26 cellular contexts compared by ENCODE assay signal in genomic region chr3:84962460-84962859, GRCh38. TPM values are rescaled to one million over a fixed set of nuclear protein-coding genes. Genes with fewer than 3 reads are reported as not detected.
A peak's percentile ranks its signal among the peaks of the same experiment; 100 is the strongest.
DNase-seq lines count a peak whose midpoint lies in the region; ATAC-seq, FAIRE-seq and TF ChIP-seq lines count a peak whose summit lies in the region.
"Had no signal": no experiment of that assay in that cellular context is flagged by ENCODE, and none has a peak within 500 bp of the region (broad histone marks: within the 10 kb centered on the region; RNA-seq: fewer than 3 reads in every experiment).

No MANE protein-coding gene starts in this region.

- TF ChIP-seq EP300 in A549 (IDR thresholded peaks at IDR 0.05) (no peak), neural cell (conservative IDR thresholded peaks at IDR 0.05; ENCODE audit: poor library complexity, severe bottlenecking) (no peak)

- TF ChIP-seq CTCF in A549 (IDR thresholded peaks at IDR 0.05) (no peak), endodermal cell (conservative IDR thresholded peaks at IDR 0.05) (no peak), neural cell (IDR thresholded peaks at IDR 0.05; ENCODE audit: poor library complexity, severe bottlenecking) (no peak)

- no peak for TF ChIP-seq POLR2A in A549 (IDR thresholded peaks at IDR 0.05; ENCODE audit: low read length)

- H3K9me3 ChIP-seq in A549 (no peaks in the 10 kb centered on the region), HUES48 (ENCODE audit: control insufficient read depth, insufficient read depth, low read length) (no peaks in the 10 kb centered on the region), endodermal cell (ENCODE audit: control insufficient read depth, low read length) (no peaks in the 10 kb centered on the region), neural cell (ENCODE audit: low read length) (no peaks in the 10 kb centered on the region)

- peaks cover 6% of the 10 kb centered on the region; the same call in 1 of the 3 replicates for H3K4me1 ChIP-seq in A549
- peaks cover 69% of the 10 kb centered on the region for H3K4me1 ChIP-seq in HUES48 (ENCODE audit: control insufficient read depth, insufficient read depth, low read length)
- H3K4me1 ChIP-seq in endodermal cell (ENCODE audit: control insufficient read depth, insufficient read depth, low read length): peaks cover 5% of the 10 kb centered on the region

- no peaks in the 10 kb centered on the region for H4K20me1 ChIP-seq in neural cell (ENCODE audit: insufficient read depth)

- no peaks in the 10 kb centered on the region for H3K9me3 Mint-ChIP-seq in endodermal cell
- H3K9me3 Mint-ChIP-seq: HFFc6 had no signal

- no peak for FAIRE-seq in A549 (lab: Jason Lieb, UNC)
- FAIRE-seq: D721Med had no signal

- POLR2A ChIA-PET in A549 (lab: Yijun Ruan, JAX): no interaction called here

- H3K27ac Mint-ChIP-seq in endodermal cell: no peak overlapping the region
- H3K27ac Mint-ChIP-seq: CD14-positive monocyte, HFFc6 had no signal

- no peak overlapping the region for H2AFZ ChIP-seq in neural cell (ENCODE audit: low read depth, low read length)

- no peaks in the 10 kb centered on the region for H3K79me2 ChIP-seq in neural cell (replicated peaks; ENCODE audit: insufficient read depth, low read length)

- no peak overlapping the region for H3K27ac ChIP-seq in A549
- H3K27ac ChIP-seq in HUES48 (ENCODE audit: low read depth, low read length): no peak overlapping the region
- H3K27ac ChIP-seq in endodermal cell (ENCODE audit: low read depth, low read length): no peak overlapping the region
- no peak overlapping the region for H3K27ac ChIP-seq in neural cell (ENCODE audit: low read length)
- H3K27ac ChIP-seq: HL-60 had no signal

- H3K4me1 Mint-ChIP-seq in endodermal cell: peaks cover 55% of the 10 kb centered on the region

- peaks cover 17% of the 10 kb centered on the region for H3K27me3 Mint-ChIP-seq in endodermal cell (ENCODE audit: insufficient read depth)

- no peak for TF ChIP-seq RAD21 in A549 (conservative IDR thresholded peaks at IDR 0.05 in 1 of 2, IDR thresholded peaks at IDR 0.05 in 1 of 2)
- no peak for TF ChIP-seq RAD21 in neural cell (conservative IDR thresholded peaks at IDR 0.05)

- 85% methylated on average over 5 of the region's 5 CpGs for WGBS in A549 (ENCODE audit: missing lambda C conversion rate)
- WGBS in endodermal cell (ENCODE audit: insufficient coverage in 1 of 2, insufficient read length in 1 of 2), 2 experiments: 93 to 95% methylated on average over 4 to 5 of the region's 5 CpGs

- H3K36me3 ChIP-seq in HUES48 (ENCODE audit: control insufficient read depth, insufficient read depth, low read length) (no peaks in the 10 kb centered on the region), endodermal cell (ENCODE audit: control insufficient read depth, insufficient read depth, low read length) (no peaks in the 10 kb centered on the region), neural cell (ENCODE audit: insufficient read depth, low read length) (no peaks in the 10 kb centered on the region)

- no peak overlapping the region for H3K4me3 ChIP-seq in A549
- H3K4me3 ChIP-seq in HUES48 (ENCODE audit: low read depth, low read length): peak overlapping the region; percentile 88; the same call in 1 of the 2 replicates
- H3K4me3 ChIP-seq in endodermal cell (ENCODE audit: low read length): no peak overlapping the region
- H3K4me3 ChIP-seq in neural cell (ENCODE audit: low read length): peak overlapping the region; percentile 84

- H3K27me3 ChIP-seq in HUES48 (ENCODE audit: control insufficient read depth, insufficient read depth, low read length) (peaks cover 4% of the 10 kb centered on the region; the same call in 1 of the 2 replicates), endodermal cell (ENCODE audit: control insufficient read depth, insufficient read depth, low read length, poor library complexity, severe bottlenecking) (no peaks in the 10 kb centered on the region), neural cell (ENCODE audit: insufficient read depth, low read depth, low read length) (peaks cover 16% of the 10 kb centered on the region)

- H3K4me2 ChIP-seq in A549 (no peak overlapping the region), neural cell (ENCODE audit: low read length) (no peak overlapping the region)

- no peaks in the 10 kb centered on the region for H3K36me3 Mint-ChIP-seq in endodermal cell (ENCODE audit: low read depth)

- H3K9me2 ChIP-seq in neural cell (ENCODE audit: insufficient read depth, low read length): no peaks in the 10 kb centered on the region

- H3F3A ChIP-seq in neural cell (ENCODE audit: insufficient read depth, low read length, poor library complexity, severe bottlenecking): no peaks in the 10 kb centered on the region

- DNase-seq in A549 (ENCODE audit: low read depth in 1 of 2, low spot score in 1 of 2) (no peak), endodermal cell (no peak), epidermal melanocyte (ENCODE audit: insufficient read length, low spot score) (no peak)
- DNase-seq: 8988T, AML-193, DMS53, GF-D8, H7, HFFc6, KG1, NCI-H1105, NCI-H146, NCI-H2081, NCI-H2171, NCI-H82 had no signal

- ATAC-seq in A549 (no peak), HG02938 (IDR thresholded peaks at IDR 0.05; ENCODE audit: unreplicated experiment) (no peak), HG03457 (IDR thresholded peaks at IDR 0.05; ENCODE audit: unreplicated experiment) (no peak), GM19467 (IDR thresholded peaks at IDR 0.05; ENCODE audit: unreplicated experiment) (no peak)
- ATAC-seq: Panc1 had no signal

- H3K9ac ChIP-seq in HUES48 (ENCODE audit: low read depth, low read length): no peak overlapping the region
- H3K9ac ChIP-seq in endodermal cell (ENCODE audit: extremely low read depth, low read length, poor library complexity, severe bottlenecking): no peak overlapping the region
- H3K9ac ChIP-seq in neural cell (ENCODE audit: low read length): no peak overlapping the region

- CTCF ChIA-PET in A549 (lab: Yijun Ruan, JAX): no interaction called here

- peak overlapping the region; percentile 78 for H3K4me3 Mint-ChIP-seq in endodermal cell
- H3K4me3 Mint-ChIP-seq: HFFc6 had no signal

TF ChIP-seq in A549, 52 proteins besides CTCF, POLR2A, EP300 and RAD21:
- TF ChIP-seq, protein P1, sequence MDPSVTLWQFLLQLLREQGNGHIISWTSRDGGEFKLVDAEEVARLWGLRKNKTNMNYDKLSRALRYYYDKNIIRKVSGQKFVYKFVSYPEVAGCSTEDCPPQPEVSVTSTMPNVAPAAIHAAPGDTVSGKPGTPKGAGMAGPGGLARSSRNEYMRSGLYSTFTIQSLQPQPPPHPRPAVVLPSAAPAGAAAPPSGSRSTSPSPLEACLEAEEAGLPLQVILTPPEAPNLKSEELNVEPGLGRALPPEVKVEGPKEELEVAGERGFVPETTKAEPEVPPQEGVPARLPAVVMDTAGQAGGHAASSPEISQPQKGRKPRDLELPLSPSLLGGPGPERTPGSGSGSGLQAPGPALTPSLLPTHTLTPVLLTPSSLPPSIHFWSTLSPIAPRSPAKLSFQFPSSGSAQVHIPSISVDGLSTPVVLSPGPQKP (IDR thresholded peaks at IDR 0.05; ENCODE audit: low read depth, low read length): no peak
- TF ChIP-seq CBX8 (IDR thresholded peaks at IDR 0.05) (no peak), ZSCAN20 (CRISPR knock-in tag; IDR thresholded peaks at IDR 0.05) (no peak), MAFK (IDR thresholded peaks at IDR 0.05; ENCODE audit: partially characterized antibody) (peak; percentile 65)
- TF ChIP-seq, protein P2, sequence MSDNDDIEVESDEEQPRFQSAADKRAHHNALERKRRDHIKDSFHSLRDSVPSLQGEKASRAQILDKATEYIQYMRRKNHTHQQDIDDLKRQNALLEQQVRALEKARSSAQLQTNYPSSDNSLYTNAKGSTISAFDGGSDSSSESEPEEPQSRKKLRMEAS (IDR thresholded peaks at IDR 0.05): no peak

TF ChIP-seq in neural cell, 6 proteins besides CTCF, POLR2A, EP300 and RAD21:
- TF ChIP-seq POLR2AphosphoS5 (IDR thresholded peaks at IDR 0.05) (no peak), EZH2 (IDR thresholded peaks at IDR 0.05; ENCODE audit: borderline replicate concordance, insufficient read depth, low read length, poor library complexity, severe bottlenecking) (no peak), SMC3 (conservative IDR thresholded peaks at IDR 0.05; ENCODE audit: poor library complexity) (no peak), MXI1 (conservative IDR thresholded peaks at IDR 0.05; ENCODE audit: poor library complexity, severe bottlenecking) (no peak), TAF1 (IDR thresholded peaks at IDR 0.05; ENCODE audit: low read depth) (no peak)
- TF ChIP-seq, protein P3, sequence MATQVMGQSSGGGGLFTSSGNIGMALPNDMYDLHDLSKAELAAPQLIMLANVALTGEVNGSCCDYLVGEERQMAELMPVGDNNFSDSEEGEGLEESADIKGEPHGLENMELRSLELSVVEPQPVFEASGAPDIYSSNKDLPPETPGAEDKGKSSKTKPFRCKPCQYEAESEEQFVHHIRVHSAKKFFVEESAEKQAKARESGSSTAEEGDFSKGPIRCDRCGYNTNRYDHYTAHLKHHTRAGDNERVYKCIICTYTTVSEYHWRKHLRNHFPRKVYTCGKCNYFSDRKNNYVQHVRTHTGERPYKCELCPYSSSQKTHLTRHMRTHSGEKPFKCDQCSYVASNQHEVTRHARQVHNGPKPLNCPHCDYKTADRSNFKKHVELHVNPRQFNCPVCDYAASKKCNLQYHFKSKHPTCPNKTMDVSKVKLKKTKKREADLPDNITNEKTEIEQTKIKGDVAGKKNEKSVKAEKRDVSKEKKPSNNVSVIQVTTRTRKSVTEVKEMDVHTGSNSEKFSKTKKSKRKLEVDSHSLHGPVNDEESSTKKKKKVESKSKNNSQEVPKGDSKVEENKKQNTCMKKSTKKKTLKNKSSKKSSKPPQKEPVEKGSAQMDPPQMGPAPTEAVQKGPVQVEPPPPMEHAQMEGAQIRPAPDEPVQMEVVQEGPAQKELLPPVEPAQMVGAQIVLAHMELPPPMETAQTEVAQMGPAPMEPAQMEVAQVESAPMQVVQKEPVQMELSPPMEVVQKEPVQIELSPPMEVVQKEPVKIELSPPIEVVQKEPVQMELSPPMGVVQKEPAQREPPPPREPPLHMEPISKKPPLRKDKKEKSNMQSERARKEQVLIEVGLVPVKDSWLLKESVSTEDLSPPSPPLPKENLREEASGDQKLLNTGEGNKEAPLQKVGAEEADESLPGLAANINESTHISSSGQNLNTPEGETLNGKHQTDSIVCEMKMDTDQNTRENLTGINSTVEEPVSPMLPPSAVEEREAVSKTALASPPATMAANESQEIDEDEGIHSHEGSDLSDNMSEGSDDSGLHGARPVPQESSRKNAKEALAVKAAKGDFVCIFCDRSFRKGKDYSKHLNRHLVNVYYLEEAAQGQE (IDR thresholded peaks at IDR 0.05; ENCODE audit: borderline replicate concordance): no peak

RNA-seq across cellular contexts. Expression of gene CADM2, which starts 3.7 kb away (rescaled TPM):
- polyA plus RNA-seq in A549 (2011; rRNA removed) (0.71 and 0.75 TPM in 2 replicates), A549 (2017; fragmentation: RNase III; extraction: RNeasy Plus Mini Kit Qiagen cat#74134 plus additional on column Dnase treatment) (0.05 to 0.11 TPM (median 0.07 TPM) in 3 replicates), neural cell (4.2 and 4.5 TPM in 2 replicates)
- 0.66 and 1.0 TPM in 2 replicates for polyA plus RNA-seq in A549 (2012; cell fraction: cytosol; rRNA removed)
- polyA plus RNA-seq in A549 (2012; cell fraction: nucleus; rRNA removed): 0.55 and 2.0 TPM in 2 replicates
- polyA minus RNA-seq in A549 (2011; rRNA and poly(A)+ RNA removed): 0.88 and 1.8 TPM in 2 replicates
- total RNA-seq in endodermal cell: 10 to 100 TPM; 24.1 to 29.8 TPM
- polyA plus RNA-seq in endodermal cell (2013, experiment 1 of 2): 8.7 TPM
- 8.2 TPM for polyA plus RNA-seq in endodermal cell (2013, experiment 2 of 2)
- polyA minus RNA-seq in neural cell: 12.4 and 15.2 TPM in 2 replicates
- total RNA-seq: HFFc6, HT-29 had no signal
- polyA plus RNA-seq: AG04450, CD14-positive monocyte had no signal

Comparison
In these comparisons a context has a peak if more than half of its experiments do, and no peak if none do; other contexts are left out.
1. H3K4me3 ChIP-seq: peak in HUES48 (single experiment) and neural cell (single experiment); none in A549 (single experiment) and endodermal cell (single experiment).